In the genomic region with DNA sequence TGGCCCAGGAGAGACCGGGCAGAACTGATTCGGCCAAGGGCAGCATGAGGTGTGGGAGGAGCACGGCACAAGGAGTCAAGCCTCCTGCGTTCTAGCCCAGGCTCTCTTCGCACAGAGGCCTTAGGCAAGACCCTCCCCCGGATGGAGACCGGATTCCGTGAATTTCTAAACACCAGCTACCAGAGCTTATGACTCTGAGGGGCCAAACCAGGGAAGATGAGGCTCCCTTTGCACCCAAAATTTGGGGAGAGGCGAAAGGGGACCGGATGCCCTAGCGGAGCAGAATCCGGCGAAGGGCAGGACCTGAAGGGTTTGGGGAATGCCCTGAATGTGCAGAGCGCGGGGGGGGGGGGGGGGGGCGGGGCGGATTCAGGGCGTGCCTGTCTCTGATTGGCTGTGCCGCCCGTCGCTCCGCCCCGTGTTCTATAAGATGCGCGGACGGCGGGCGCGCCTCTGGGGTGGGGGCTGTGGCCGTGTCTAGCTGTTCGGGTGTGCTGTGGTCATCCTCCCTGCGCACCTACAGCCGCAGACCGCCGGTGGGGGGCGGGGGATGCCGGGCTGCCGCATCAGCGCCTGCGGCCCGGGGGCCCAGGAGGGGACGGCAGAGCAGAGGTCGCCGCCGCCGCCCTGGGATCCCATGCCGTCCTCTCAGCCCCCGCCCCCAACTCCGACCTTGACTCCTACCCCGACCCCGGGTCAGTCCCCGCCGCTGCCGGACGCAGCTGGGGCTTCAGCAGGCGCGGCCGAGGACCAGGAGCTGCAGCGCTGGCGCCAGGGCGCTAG, we compare ENCODE assay signal across 8 cellular contexts. TPM values are rescaled to one million over a fixed set of nuclear protein-coding genes. Genes with fewer than 3 reads are reported as not detected.
DNase-seq lines count a peak whose midpoint lies in the region; ATAC-seq, FAIRE-seq and TF ChIP-seq lines count a peak whose summit lies in the region.

A gene with protein sequence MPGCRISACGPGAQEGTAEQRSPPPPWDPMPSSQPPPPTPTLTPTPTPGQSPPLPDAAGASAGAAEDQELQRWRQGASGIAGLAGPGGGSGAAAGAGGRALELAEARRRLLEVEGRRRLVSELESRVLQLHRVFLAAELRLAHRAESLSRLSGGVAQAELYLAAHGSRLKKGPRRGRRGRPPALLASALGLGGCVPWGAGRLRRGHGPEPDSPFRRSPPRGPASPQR (plus strand): TSS at position 456 of the 783 bp plus-strand sequence. CDS start 95 bp downstream, at position 551.

- H3K4ac ChIP-seq in neuronal stem cell (ENCODE audit: low read length): no peak within 1 kb of the TSS

- no peak within 1 kb of the TSS for H2AK5ac ChIP-seq in neuronal stem cell (ENCODE audit: low read depth, low read length)

- peak within 1 kb of the TSS; percentile 88 for H3K9ac ChIP-seq in neuronal stem cell (ENCODE audit: low read depth, low read length, poor library complexity)
- peak within 1 kb of the TSS in 2 of 5 donors; percentile 20 to 35 for H3K9ac ChIP-seq in subcutaneous abdominal adipose tissue (ENCODE audit: low read length in 5 of 5)

- H3K4me1 ChIP-seq in RWPE2 (ENCODE audit: insufficient read depth, poor library complexity, severe bottlenecking) (peaks cover 39% of the 10 kb centered on the region), neuronal stem cell (ENCODE audit: control insufficient read depth in 2 of 2, insufficient read depth in 1 of 2, low read depth in 1 of 2, low read length in 2 of 2) (peaks cover 8 to 26% of the 10 kb centered on the region in 2 donors), subcutaneous abdominal adipose tissue (ENCODE audit: control insufficient read depth in 5 of 5, insufficient read depth in 5 of 5, low read length in 5 of 5) (peaks cover 2 to 32% (median 19%) of the 10 kb centered on the region in 5 donors)

- no peak within 1 kb of the TSS for H2BK120ac ChIP-seq in neuronal stem cell (ENCODE audit: low read depth, low read length)

- peak within 1 kb of the TSS; percentile 96 for H3K4me2 ChIP-seq in neuronal stem cell (ENCODE audit: insufficient read depth, low read length, poor library complexity, severe bottlenecking)

- H3K14ac ChIP-seq in neuronal stem cell (ENCODE audit: low read length): no peak within 1 kb of the TSS

- peak within 1 kb of the TSS; percentile 92 for H3K18ac ChIP-seq in neuronal stem cell (ENCODE audit: low read length)

- no peak within 1 kb of the TSS for H2BK15ac ChIP-seq in neuronal stem cell (ENCODE audit: low read length)

- peak within 1 kb of the TSS; percentile 100 for H3K23ac ChIP-seq in neuronal stem cell (ENCODE audit: low read depth, low read length, poor library complexity)

- H3K4me3 ChIP-seq in RWPE2 (ENCODE audit: severe bottlenecking) (peak within 1 kb of the TSS; percentile 91), neuronal stem cell (ENCODE audit: low read length in 2 of 2) (peak within 1 kb of the TSS; percentile 55 to 81), subcutaneous abdominal adipose tissue (ENCODE audit: low read depth in 1 of 5, low read length in 5 of 5) (peak within 1 kb of the TSS in 3 of 5 donors; percentile 43 to 59 (median 49))

- H3K27ac ChIP-seq in RWPE2 (ENCODE audit: poor library complexity, severe bottlenecking) (peak within 1 kb of the TSS; percentile 98), neuronal stem cell (replicated peaks; ENCODE audit: low read length) (no peak within 1 kb of the TSS), subcutaneous abdominal adipose tissue (ENCODE audit: low read depth, low read length) (no peak within 1 kb of the TSS)

- no peak within 1 kb of the TSS for H4K8ac ChIP-seq in neuronal stem cell (ENCODE audit: low read depth, low read length)

- DNase-seq in GM12891 (ENCODE audit: insufficient read length, low spot score): peak; percentile 88
- peak; percentile 78 for DNase-seq in HT1080 (ENCODE audit: low read depth)
- peak; percentile 84 for DNase-seq in RWPE2 (ENCODE audit: low spot score)
- DNase-seq in activated gamma-delta T cell treated with anti-CD3 and anti-CD28 coated beads, Interleukin-2, amount 50 U/mL, for 16 hours (ENCODE audit: low read depth): peak; percentile 40
- peak; percentile 49 for DNase-seq in foreskin melanocyte
- DNase-seq in neuronal stem cell (ENCODE audit: low spot score): peak; percentile 72
- no peak for DNase-seq in GF-D8 (lab: John Stamatoyannopoulos, UW)

- no peaks in the 10 kb centered on the region for H3K79me1 ChIP-seq in neuronal stem cell (ENCODE audit: low read depth, low read length)

- peak within 1 kb of the TSS; percentile 88 for H2AFZ ChIP-seq in neuronal stem cell (ENCODE audit: low read length)

- TF ChIP-seq CTCF in RWPE2 (IDR thresholded peaks at IDR 0.05; ENCODE audit: poor library complexity, severe bottlenecking): no peak

- no peaks in the 10 kb centered on the region for H3K27me3 ChIP-seq in RWPE2 (ENCODE audit: insufficient read depth, poor library complexity, severe bottlenecking)
- H3K27me3 ChIP-seq in neuronal stem cell (ENCODE audit: control insufficient read depth in 3 of 3, insufficient read depth in 3 of 3, low read depth in 1 of 3, low read length in 3 of 3): peaks cover 5 to 53% (median 16%) of the 10 kb centered on the region in 3 experiments
- H3K27me3 ChIP-seq in subcutaneous abdominal adipose tissue (ENCODE audit: control insufficient read depth in 5 of 5, insufficient read depth in 4 of 5, low read length in 5 of 5): peaks cover 21 to 39% (median 33%) of the 10 kb centered on the region in 5 donors

- H2BK5ac ChIP-seq in neuronal stem cell (ENCODE audit: low read length): no peak within 1 kb of the TSS

- no peak within 1 kb of the TSS for H2BK12ac ChIP-seq in neuronal stem cell (ENCODE audit: low read length)

- no CpG with 5 or more reads among the region's 61 CpGs for WGBS in neuronal stem cell (ENCODE audit: extremely low coverage in 2 of 2, insufficient read length in 2 of 2, insufficient replicate concordance in 1 of 2), 2 donors

- FAIRE-seq in GM12891 (lab: Jason Lieb, UNC): no peak

- no peak for TF ChIP-seq POLR2A in GM12891 (IDR thresholded peaks at IDR 0.05; ENCODE audit: low read depth, low read length)

- H3K36me3 ChIP-seq in RWPE2 (ENCODE audit: low read depth): peaks cover 15% of the 10 kb centered on the region
- peaks cover 0 to 2% of the 10 kb centered on the region in 2 donors for H3K36me3 ChIP-seq in neuronal stem cell (replicated peaks in 1 of 2; ENCODE audit: control insufficient read depth in 2 of 2, insufficient read depth in 2 of 2, low read length in 2 of 2)
- H3K36me3 ChIP-seq in subcutaneous abdominal adipose tissue (ENCODE audit: control insufficient read depth in 5 of 5, insufficient read depth in 5 of 5, low read length in 5 of 5): no peaks in the 10 kb centered on the region

- no peaks in the 10 kb centered on the region for H3K9me3 ChIP-seq in RWPE2 (ENCODE audit: severe bottlenecking)
- H3K9me3 ChIP-seq in neuronal stem cell (replicated peaks in 1 of 2; ENCODE audit: control insufficient read depth in 2 of 2, insufficient read depth in 1 of 2, low read depth in 1 of 2, low read length in 2 of 2): no peaks in the 10 kb centered on the region
- no peaks in the 10 kb centered on the region for H3K9me3 ChIP-seq in subcutaneous abdominal adipose tissue (ENCODE audit: control insufficient read depth in 5 of 5, low read length in 5 of 5)

- peak; percentile 49 for ATAC-seq in RWPE2 (ENCODE audit: low read depth)

- H4K91ac ChIP-seq in neuronal stem cell (ENCODE audit: low read depth, low read length, poor library complexity): no peak within 1 kb of the TSS

TF ChIP-seq in GM12891, 5 proteins besides CTCF, POLR2A, EP300 and RAD21:
- TF ChIP-seq POU2F2 (IDR thresholded peaks at IDR 0.05; ENCODE audit: low read depth, low read length): no peak
- no peak for TF ChIP-seq TAF1 (IDR thresholded peaks at IDR 0.05; ENCODE audit: low read depth, low read length)
- no peak for TF ChIP-seq POLR2AphosphoS5 (IDR thresholded peaks at IDR 0.05; ENCODE audit: low read depth, low read length)
- TF ChIP-seq PAX5 (IDR thresholded peaks at IDR 0.05; ENCODE audit: insufficient read depth, low read length, severe bottlenecking): no peak
- no peak for TF ChIP-seq SPI1 (IDR thresholded peaks at IDR 0.05; ENCODE audit: low read depth, low read length)

RNA-seq across cellular contexts. Expression of the gene that starts here (rescaled TPM):
- polyA plus RNA-seq in GM12891 (2012; ENCODE audit: low read depth, missing spikeins): 0.06 TPM
- 15.2 and 18.9 TPM in 2 replicates for total RNA-seq in HT1080 (2014; rRNA removed; shearing (Covaris generic))
- polyA plus RNA-seq in HT1080 (2015; cell fraction: cytosol; rRNA removed): 9.7 and 11.1 TPM in 2 replicates
- 7.5 TPM in 2 replicates for polyA plus RNA-seq in HT1080 (2015; cell fraction: nucleus; rRNA removed)
- 1.3 TPM for polyA plus RNA-seq in neuronal stem cell (2013, experiment 1 of 2)
- 1.3 TPM for polyA plus RNA-seq in neuronal stem cell (2013, experiment 2 of 2)
